26 cellular contexts compared by ENCODE assay signal in genomic region chr7:7527047-7527446, GRCh38. TPM values are rescaled to one million over a fixed set of nuclear protein-coding genes. Genes with fewer than 3 reads are reported as not detected.
"Had no signal": no experiment of that assay in that cellular context is flagged by ENCODE, and none has a peak within 500 bp of the region (broad histone marks: within the 10 kb centered on the region; RNA-seq: fewer than 3 reads in every experiment).

No MANE protein-coding gene starts in this region.

- H3K4me1 Mint-ChIP-seq: IgD-negative memory B cell had no signal

- H3K4me3 Mint-ChIP-seq: IgD-negative memory B cell had no signal

- DNase-seq: Kasumi-1; MM.1S; NCI-H1092 treated with DMSO at 0.1 percent for 48 hours; NCI-H1436; NCI-H187; NCI-H2029; NCI-H2081 treated with DMSO at 0.1 percent for 48 hours; NCI-H2171; NCI-H226; NCI-H446; NCI-H510A; NCI-H524 treated with DMSO at 0.1 percent for 48 hours; NCI-H69; NCI-H774; NK-92 treated with Interleukin-12 subunit alpha and Interleukin-12 subunit beta, amount 100 ng/mL, for 24 hours; PC-9; Peyer's patch; SHP77 treated with DMSO at 0.1 percent for 48 hours; SK-N-SH; SW 1271 had no signal

- H3K27ac Mint-ChIP-seq: IgD-negative memory B cell had no signal

- H3K9me3 Mint-ChIP-seq: IgD-negative memory B cell had no signal

- H3K36me3 Mint-ChIP-seq: IgD-negative memory B cell had no signal

- ATAC-seq: K562, Right ventricle myocardium inferior had no signal

RNA-seq across cellular contexts. Expression of gene COL28A1, which starts 8.6 kb away (rescaled TPM):
- total RNA-seq: M059J, OCI-LY7, SJSA1 had no signal
